Comparison of ENCODE assay signal across 9 cellular contexts in genomic region chrX:12894074-12894691, GRCh38. TPM values are rescaled to one million over a fixed set of nuclear protein-coding genes. Genes with fewer than 3 reads are reported as not detected.
DNase-seq lines count a peak whose midpoint lies in the region; ATAC-seq and TF ChIP-seq lines count a peak whose summit lies in the region.
"Had no signal": no experiment of that assay in that cellular context is flagged by ENCODE, and none has a peak within 500 bp of the region (broad histone marks: within the 10 kb centered on the region; RNA-seq: fewer than 3 reads in every experiment).

No MANE protein-coding gene starts in this region.

- H3K4me1 ChIP-seq in endodermal cell (ENCODE audit: control insufficient read depth, insufficient read depth, low read length) (no peaks in the 10 kb centered on the region), neutrophil (ENCODE audit: control insufficient read depth in 1 of 2, insufficient read depth in 1 of 2, low read depth in 1 of 2, low read length in 1 of 2) (peaks cover 72 to 79% of the 10 kb centered on the region in 2 experiments)

- peaks cover 51% of the 10 kb centered on the region for H3K4me1 Mint-ChIP-seq in activated CD4-positive, alpha-beta T cell treated with anti-CD3 and anti-CD28 coated beads, Interleukin-2, amount 10 ng/mL, durations not matched to agents 7 days and 5 days
- H3K4me1 Mint-ChIP-seq in endodermal cell, result no peaks in the 10 kb centered on the region

- peaks cover 4% of the 10 kb centered on the region for H3K36me3 Mint-ChIP-seq in activated CD4-positive, alpha-beta T cell treated with anti-CD3 and anti-CD28 coated beads, Interleukin-2, amount 10 ng/mL, durations not matched to agents 7 days and 5 days (ENCODE audit: low read depth)
- H3K36me3 Mint-ChIP-seq in endodermal cell (ENCODE audit: low read depth), result no peaks in the 10 kb centered on the region

- H3K27ac ChIP-seq in endodermal cell (ENCODE audit: low read depth, low read length) (no peak overlapping the region), neutrophil (peak overlapping the region; percentile 52)

- peaks cover 4% of the 10 kb centered on the region for H3K9me3 Mint-ChIP-seq in activated CD4-positive, alpha-beta T cell treated with anti-CD3 and anti-CD28 coated beads, Interleukin-2, amount 10 ng/mL, durations not matched to agents 7 days and 5 days
- H3K9me3 Mint-ChIP-seq in endodermal cell, result peaks cover 52% of the 10 kb centered on the region

- H3K27me3 ChIP-seq in endodermal cell (ENCODE audit: control insufficient read depth, insufficient read depth, low read length, poor library complexity, severe bottlenecking), result no peaks in the 10 kb centered on the region
- no peaks in the 10 kb centered on the region for H3K27me3 ChIP-seq in neutrophil

- POLR2A ChIA-PET in activated CD4-positive, alpha-beta T cell treated with anti-CD3 and anti-CD28 coated beads, Interleukin-2, amount 10 ng/mL, durations not matched to agents 7 days and 5 days (lab: Charles Lee), result no interaction called here

- ATAC-seq in GM19328 (IDR thresholded peaks at IDR 0.05; ENCODE audit: unreplicated experiment) (no peak), HG03039 (IDR thresholded peaks at IDR 0.05; ENCODE audit: unreplicated experiment) (no peak), HG03520 (IDR thresholded peaks at IDR 0.05; ENCODE audit: unreplicated experiment) (no peak)

- peak; percentile 0 for DNase-seq in DMS53 treated with DMSO at 0.1 percent for 48 hours (lab: John Stamatoyannopoulos, UW; ENCODE audit: unreplicated experiment)
- DNase-seq in activated CD4-positive, alpha-beta T cell treated with anti-CD3 and anti-CD28 coated beads, Interleukin-2, amount 10 ng/mL, durations not matched to agents 7 days and 5 days, result peak; percentile 55
- no peak for DNase-seq in endodermal cell

- TF ChIP-seq CTCF in LNCAP (IDR thresholded peaks at IDR 0.05), result peak; percentile 67
- TF ChIP-seq CTCF in endodermal cell (conservative IDR thresholded peaks at IDR 0.05), result peak; percentile 72
- peak; percentile 54 for TF ChIP-seq CTCF in neutrophil (IDR thresholded peaks at IDR 0.05)

- no peak overlapping the region for H3K9ac ChIP-seq in endodermal cell (ENCODE audit: extremely low read depth, low read length, poor library complexity, severe bottlenecking)

- H3K27me3 Mint-ChIP-seq in activated CD4-positive, alpha-beta T cell treated with anti-CD3 and anti-CD28 coated beads, Interleukin-2, amount 10 ng/mL, durations not matched to agents 7 days and 5 days, result no peaks in the 10 kb centered on the region
- no peaks in the 10 kb centered on the region for H3K27me3 Mint-ChIP-seq in endodermal cell (ENCODE audit: insufficient read depth)

- H3K27ac Mint-ChIP-seq in activated CD4-positive, alpha-beta T cell treated with anti-CD3 and anti-CD28 coated beads, Interleukin-2, amount 10 ng/mL, durations not matched to agents 7 days and 5 days, result no peak overlapping the region
- no peak overlapping the region for H3K27ac Mint-ChIP-seq in endodermal cell

- H3K9me3 ChIP-seq in endodermal cell (ENCODE audit: control insufficient read depth, low read length) (no peaks in the 10 kb centered on the region), neutrophil (no peaks in the 10 kb centered on the region)

- H3K4me3 Mint-ChIP-seq in activated CD4-positive, alpha-beta T cell treated with anti-CD3 and anti-CD28 coated beads, Interleukin-2, amount 10 ng/mL, durations not matched to agents 7 days and 5 days, result no peak overlapping the region
- H3K4me3 Mint-ChIP-seq in endodermal cell, result no peak overlapping the region

- no peaks in the 10 kb centered on the region for H3K36me3 ChIP-seq in endodermal cell (ENCODE audit: control insufficient read depth, insufficient read depth, low read length)
- H3K36me3 ChIP-seq in neutrophil, result no peaks in the 10 kb centered on the region

- H3K4me3 ChIP-seq in endodermal cell (ENCODE audit: low read length), result no peak overlapping the region
- no peak overlapping the region for H3K4me3 ChIP-seq in neutrophil (ENCODE audit: low read depth in 1 of 2, low read length in 1 of 2)

- WGBS in endodermal cell (ENCODE audit: insufficient coverage in 1 of 2, insufficient read length in 1 of 2), 2 experiments, result 100% methylated on average over 1 of the region's 7 CpGs

- CTCF ChIA-PET in activated CD4-positive, alpha-beta T cell treated with anti-CD3 and anti-CD28 coated beads, Interleukin-2, amount 10 ng/mL, durations not matched to agents 7 days and 5 days (lab: Charles Lee), result interaction anchor here (3.6 kb wide), 1 partner anchor 80 kb away, joined by 17 read pairs; no protein-coding TSS in a partner anchor

RNA-seq across cellular contexts. Expression of gene TLR8, which starts 12.2 kb away (rescaled TPM):
- total RNA-seq in activated CD4-positive, alpha-beta T cell treated with anti-CD3 and anti-CD28 coated beads, Interleukin-2, amount 10 ng/mL, durations not matched to agents 7 days and 5 days, result not detected
- not detected for total RNA-seq in endodermal cell
- polyA plus RNA-seq in endodermal cell (2013, experiment 1 of 2), result not detected
- polyA plus RNA-seq in endodermal cell (2013, experiment 2 of 2), result not detected
- total RNA-seq: pulmonary artery endothelial cell had no signal

RNA-seq across cellular contexts. Expression of gene TLR7, which starts 27.3 kb away (rescaled TPM):
- under 1 TPM; 0.10 to 0.19 TPM for total RNA-seq in activated CD4-positive, alpha-beta T cell treated with anti-CD3 and anti-CD28 coated beads, Interleukin-2, amount 10 ng/mL, durations not matched to agents 7 days and 5 days
- total RNA-seq in endodermal cell, result not detected
- not detected for polyA plus RNA-seq in endodermal cell (2013, experiment 1 of 2)
- polyA plus RNA-seq in endodermal cell (2013, experiment 2 of 2), result not detected
- total RNA-seq: pulmonary artery endothelial cell had no signal
